Comparison of ENCODE assay signal across 1 cellular context in the genomic region with DNA sequence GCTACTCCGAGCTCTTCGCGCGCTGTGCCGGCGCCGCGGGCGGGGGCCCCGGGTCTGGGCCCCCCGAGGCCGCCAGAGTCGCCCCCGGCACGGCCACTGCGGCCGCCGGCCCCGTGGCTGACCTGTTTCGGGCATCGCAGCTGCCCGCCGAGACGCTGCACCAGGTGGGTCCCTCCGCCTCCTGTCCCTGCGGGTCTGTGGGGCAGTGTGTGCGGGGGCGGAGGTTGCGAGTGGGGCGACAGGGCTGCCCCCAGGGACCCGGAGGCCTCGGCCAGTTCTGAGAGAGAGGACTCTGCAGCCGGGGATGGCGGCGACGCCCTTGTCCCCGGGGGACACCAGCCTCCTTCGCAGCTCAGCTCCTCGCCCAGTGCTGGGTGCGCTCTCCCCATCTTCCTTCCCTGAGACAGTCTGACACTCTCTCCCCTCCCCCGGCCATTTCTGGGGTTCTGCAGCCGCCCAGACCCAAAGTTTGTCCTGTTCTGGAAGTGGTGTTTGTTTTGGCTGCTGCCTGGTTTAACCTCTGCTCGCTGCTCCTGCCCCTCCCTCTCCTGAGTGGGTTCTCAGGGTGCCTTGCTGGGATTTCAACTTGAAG.
TF ChIP-seq lines count a peak whose summit lies in the region.

No MANE protein-coding gene starts in this region.

TF ChIP-seq in GM12878, 131 proteins besides CTCF, POLR2A, EP300 and RAD21 (continued from another document):
- TF ChIP-seq EGR1 (IDR thresholded peaks at IDR 0.05; ENCODE audit: borderline replicate concordance in 1 of 2, low read depth in 2 of 2, low read length in 2 of 2) = 0 out of 3 replicates have a peak, but pooled peaks of 1 of the 2 experiments have one; percentile 8
